In genomic region chr6:20235041-20235440, GRCh38 we compare ENCODE assay signal across 39 cellular contexts.
"Had no signal": no experiment of that assay in that cellular context is flagged by ENCODE, and none has a peak within 500 bp of the region (broad histone marks: within the 10 kb centered on the region; RNA-seq: fewer than 3 reads in every experiment).

No MANE protein-coding gene starts in this region.

- H3K4me3 ChIP-seq: adrenal gland, ascending aorta, body of pancreas, breast epithelium, cardiac muscle cell had no signal

- H3K36me3 Mint-ChIP-seq: activated naive CD4-positive, alpha-beta T cell treated with anti-CD3 and anti-CD28 coated beads, Interleukin-2, amount 10 ng/mL, durations not matched to agents 7 days and 5 days; activated naive CD4-positive, alpha-beta T cell treated with anti-CD3 and anti-CD28 coated beads, Interleukin-2, amount 50 U/mL, for 24 hours; activated naive CD4-positive, alpha-beta T cell treated with anti-CD3 and anti-CD28 coated beads, Interleukin-2, amount 50 U/mL, for 72 hours; activated naive CD8-positive, alpha-beta T cell; activated naive CD8-positive, alpha-beta T cell treated with anti-CD3 and anti-CD28 coated beads for 36 hours; activated naive CD8-positive, alpha-beta T cell treated with anti-CD3 and anti-CD28 coated beads, Interleukin-2, amount 10 ng/mL, durations not matched to agents 7 days and 5 days; brain had no signal

- H3K36me3 ChIP-seq: adrenal gland, ascending aorta, brain microvascular endothelial cell, breast epithelium, cardiac muscle cell had no signal

- H3K27me3 Mint-ChIP-seq: activated naive CD4-positive, alpha-beta T cell treated with anti-CD3 and anti-CD28 coated beads, Interleukin-2, amount 50 U/mL, for 24 hours; activated naive CD8-positive, alpha-beta T cell; activated naive CD8-positive, alpha-beta T cell treated with anti-CD3 and anti-CD28 coated beads for 36 hours; activated naive CD8-positive, alpha-beta T cell treated with anti-CD3 and anti-CD28 coated beads, Interleukin-2, amount 50 U/mL, for 24 hours; activated T-cell treated with anti-CD3 and anti-CD28 coated beads, Interleukin-2, amount 50 U/mL, for 24 hours; activated T-helper 17 cell treated with anti-CD3 and anti-CD28 coated beads, Interleukin-2, amount 50 U/mL, for 72 hours; brain; central memory CD8-positive, alpha-beta T cell had no signal

- H3K9me3 ChIP-seq: adrenal gland, ascending aorta, body of pancreas had no signal

- H3K27ac ChIP-seq: adrenal gland, ascending aorta, body of pancreas, brain microvascular endothelial cell, breast epithelium, cardiac muscle cell had no signal

- H3K27ac Mint-ChIP-seq: activated naive CD4-positive, alpha-beta T cell treated with anti-CD3 and anti-CD28 coated beads for 36 hours; activated naive CD4-positive, alpha-beta T cell treated with anti-CD3 and anti-CD28 coated beads, Interleukin-2, amount 10 ng/mL, durations not matched to agents 7 days and 5 days; activated naive CD4-positive, alpha-beta T cell treated with anti-CD3 and anti-CD28 coated beads, Interleukin-2, amount 50 U/mL, for 24 hours; activated naive CD4-positive, alpha-beta T cell treated with anti-CD3 and anti-CD28 coated beads, Interleukin-2, amount 50 U/mL, for 72 hours; activated naive CD8-positive, alpha-beta T cell; activated naive CD8-positive, alpha-beta T cell treated with anti-CD3 and anti-CD28 coated beads for 36 hours; activated naive CD8-positive, alpha-beta T cell treated with anti-CD3 and anti-CD28 coated beads, Interleukin-2, amount 10 ng/mL, durations not matched to agents 7 days and 5 days; activated naive CD8-positive, alpha-beta T cell treated with anti-CD3 and anti-CD28 coated beads, Interleukin-2, amount 50 U/mL, for 24 hours; activated T-cell treated with anti-CD3 and anti-CD28 coated beads, Interleukin-2, amount 50 U/mL, for 24 hours; activated T-cell treated with anti-CD3 and anti-CD28 coated beads, Interleukin-2, amount 50 U/mL, for 72 hours; activated T-helper 1 cell treated with anti-CD3 and anti-CD28 coated beads, Interleukin-12 subunit alpha, Interleukin-12 subunit beta, Interleukin-2, Interleukin-4 antibody, amounts not matched to agents 30 ng/mL and 10 ng/mL and 1 ng/mL, durations not matched to agents 14 hours and 24 hours and 36 hours; activated T-helper 17 cell treated with anti-CD3 and anti-CD28 coated beads, Interleukin-2, amount 50 U/mL, for 72 hours; activated T-helper 2 cell treated with anti-CD3 and anti-CD28 coated beads, Interferon-gamma antibody, Interleukin-2, Interleukin-4, amounts not matched to agents 10 μg/mL and 5 μg/mL and 100 μg/mL, durations not matched to agents 14 hours and 24 hours and 36 hours; brain had no signal

- H3K9me3 Mint-ChIP-seq: activated naive CD4-positive, alpha-beta T cell treated with anti-CD3 and anti-CD28 coated beads for 36 hours; activated naive CD4-positive, alpha-beta T cell treated with anti-CD3 and anti-CD28 coated beads, Interleukin-2, amount 10 ng/mL, durations not matched to agents 7 days and 5 days; activated naive CD4-positive, alpha-beta T cell treated with anti-CD3 and anti-CD28 coated beads, Interleukin-2, amount 50 U/mL, for 24 hours; activated naive CD4-positive, alpha-beta T cell treated with anti-CD3 and anti-CD28 coated beads, Interleukin-2, amount 50 U/mL, for 72 hours; activated naive CD8-positive, alpha-beta T cell treated with anti-CD3 and anti-CD28 coated beads for 36 hours; activated naive CD8-positive, alpha-beta T cell treated with anti-CD3 and anti-CD28 coated beads, Interleukin-2, amount 10 ng/mL, durations not matched to agents 7 days and 5 days; activated naive CD8-positive, alpha-beta T cell treated with anti-CD3 and anti-CD28 coated beads, Interleukin-2, amount 50 U/mL, for 24 hours; activated T-cell treated with anti-CD3 and anti-CD28 coated beads, Interleukin-2, amount 50 U/mL, for 24 hours; activated T-cell treated with anti-CD3 and anti-CD28 coated beads, Interleukin-2, amount 50 U/mL, for 72 hours; activated T-helper 1 cell treated with anti-CD3 and anti-CD28 coated beads, Interleukin-12 subunit alpha, Interleukin-12 subunit beta, Interleukin-2, Interleukin-4 antibody, amounts not matched to agents 30 ng/mL and 10 ng/mL and 1 ng/mL, durations not matched to agents 14 hours and 24 hours and 36 hours; activated T-helper 17 cell treated with anti-CD3 and anti-CD28 coated beads, Interleukin-2, amount 50 U/mL, for 72 hours; activated T-helper 2 cell treated with anti-CD3 and anti-CD28 coated beads, Interferon-gamma antibody, Interleukin-2, Interleukin-4, amounts not matched to agents 10 μg/mL and 5 μg/mL and 100 μg/mL, durations not matched to agents 14 hours and 24 hours and 36 hours; central memory CD8-positive, alpha-beta T cell had no signal

- DNase-seq: activated effector memory CD4-positive, alpha-beta T cell treated with anti-CD3 and anti-CD28 coated beads, Interleukin-2, amount 50 U/mL, for 16 hours; activated effector memory CD4-positive, alpha-beta T cell treated with Interleukin-2 at 50 U/mL for 16 hours; activated gamma-delta T cell; activated gamma-delta T cell treated with Interleukin-2 at 50 U/mL for 16 hours; activated naive CD4-positive, alpha-beta T cell; activated naive CD4-positive, alpha-beta T cell treated with anti-CD3 and anti-CD28 coated beads for 36 hours; activated naive CD4-positive, alpha-beta T cell treated with anti-CD3 and anti-CD28 coated beads, Interleukin-2, amount 10 ng/mL, durations not matched to agents 7 days and 5 days; activated naive CD4-positive, alpha-beta T cell treated with anti-CD3 and anti-CD28 coated beads, Interleukin-2, amount 50 U/mL, for 16 hours; activated naive CD4-positive, alpha-beta T cell treated with Interleukin-2 at 50 U/mL for 16 hours; activated naive CD8-positive, alpha-beta T cell treated with anti-CD3 and anti-CD28 coated beads for 36 hours; activated naive CD8-positive, alpha-beta T cell treated with anti-CD3 and anti-CD28 coated beads, Interleukin-2, amount 10 ng/mL, durations not matched to agents 7 days and 5 days; activated naive CD8-positive, alpha-beta T cell treated with anti-CD3 and anti-CD28 coated beads, Interleukin-2, amount 50 U/mL, for 24 hours; activated T-cell treated with anti-CD3 and anti-CD28 coated beads for 4 hours; activated T-cell treated with anti-CD3 and anti-CD28 coated beads, Interleukin-2, amount 50 U/mL, for 1 hour; activated T-cell treated with anti-CD3 and anti-CD28 coated beads, Interleukin-2, amount 50 U/mL, for 24 hours; activated T-cell treated with anti-CD3 and anti-CD28 coated beads, Interleukin-2, amount 50 U/mL, for 48 hours; activated T-cell treated with anti-CD3 and anti-CD28 coated beads, Interleukin-2, amount 50 U/mL, for 72 hours; adrenal gland; amniotic stem cell; amygdala; anterior cingulate cortex; aorta; body of pancreas; brain microvascular endothelial cell; caudate nucleus; central memory CD4-positive, alpha-beta T cell; cerebellar nuclear complex had no signal

- H3K4me3 Mint-ChIP-seq: activated naive CD4-positive, alpha-beta T cell treated with anti-CD3 and anti-CD28 coated beads for 36 hours; activated naive CD4-positive, alpha-beta T cell treated with anti-CD3 and anti-CD28 coated beads, Interleukin-2, amount 10 ng/mL, durations not matched to agents 7 days and 5 days; activated naive CD4-positive, alpha-beta T cell treated with anti-CD3 and anti-CD28 coated beads, Interleukin-2, amount 50 U/mL, for 24 hours; activated naive CD8-positive, alpha-beta T cell; activated naive CD8-positive, alpha-beta T cell treated with anti-CD3 and anti-CD28 coated beads for 36 hours; activated naive CD8-positive, alpha-beta T cell treated with anti-CD3 and anti-CD28 coated beads, Interleukin-2, amount 10 ng/mL, durations not matched to agents 7 days and 5 days; activated naive CD8-positive, alpha-beta T cell treated with anti-CD3 and anti-CD28 coated beads, Interleukin-2, amount 50 U/mL, for 24 hours; activated T-cell treated with anti-CD3 and anti-CD28 coated beads, Interleukin-2, amount 50 U/mL, for 24 hours; activated T-cell treated with anti-CD3 and anti-CD28 coated beads, Interleukin-2, amount 50 U/mL, for 72 hours; activated T-helper 1 cell treated with anti-CD3 and anti-CD28 coated beads, Interleukin-12 subunit alpha, Interleukin-12 subunit beta, Interleukin-2, Interleukin-4 antibody, amounts not matched to agents 30 ng/mL and 10 ng/mL and 1 ng/mL, durations not matched to agents 14 hours and 24 hours and 36 hours; activated T-helper 17 cell treated with anti-CD3 and anti-CD28 coated beads, Interleukin-2, amount 50 U/mL, for 72 hours; brain; central memory CD8-positive, alpha-beta T cell had no signal

- FAIRE-seq: astrocyte had no signal

- H3K27me3 ChIP-seq: adrenal gland, ascending aorta, body of pancreas, brain microvascular endothelial cell, breast epithelium, cardiac muscle cell had no signal

- H3K4me1 ChIP-seq: adrenal gland, ascending aorta, body of pancreas, breast epithelium had no signal

- H3K4me1 Mint-ChIP-seq: activated naive CD8-positive, alpha-beta T cell treated with anti-CD3 and anti-CD28 coated beads for 36 hours; activated naive CD8-positive, alpha-beta T cell treated with anti-CD3 and anti-CD28 coated beads, Interleukin-2, amount 50 U/mL, for 24 hours; brain had no signal

- ATAC-seq: activated naive CD4-positive, alpha-beta T cell treated with anti-CD3 and anti-CD28 coated beads, Interleukin-2, amount 50 U/mL, for 72 hours; activated naive CD8-positive, alpha-beta T cell treated with anti-CD3 and anti-CD28 coated beads, Interleukin-2, amount 50 U/mL, for 24 hours; activated T-cell treated with anti-CD3 and anti-CD28 coated beads, Interleukin-2, amount 50 U/mL, for 72 hours; activated T-helper 17 cell treated with anti-CD3 and anti-CD28 coated beads, Interleukin-2, amount 50 U/mL, for 72 hours; body of pancreas had no signal
